In genomic region chr12:65741662-65742480, GRCh38 we compare ENCODE assay signal across 1 cellular context.
TF ChIP-seq lines count a peak whose summit lies in the region.

No MANE protein-coding gene starts in this region.

TF ChIP-seq in HepG2, 621 proteins besides CTCF, POLR2A, EP300 and RAD21 (continued from another document and continues in another):
- TF ChIP-seq, protein P1, sequence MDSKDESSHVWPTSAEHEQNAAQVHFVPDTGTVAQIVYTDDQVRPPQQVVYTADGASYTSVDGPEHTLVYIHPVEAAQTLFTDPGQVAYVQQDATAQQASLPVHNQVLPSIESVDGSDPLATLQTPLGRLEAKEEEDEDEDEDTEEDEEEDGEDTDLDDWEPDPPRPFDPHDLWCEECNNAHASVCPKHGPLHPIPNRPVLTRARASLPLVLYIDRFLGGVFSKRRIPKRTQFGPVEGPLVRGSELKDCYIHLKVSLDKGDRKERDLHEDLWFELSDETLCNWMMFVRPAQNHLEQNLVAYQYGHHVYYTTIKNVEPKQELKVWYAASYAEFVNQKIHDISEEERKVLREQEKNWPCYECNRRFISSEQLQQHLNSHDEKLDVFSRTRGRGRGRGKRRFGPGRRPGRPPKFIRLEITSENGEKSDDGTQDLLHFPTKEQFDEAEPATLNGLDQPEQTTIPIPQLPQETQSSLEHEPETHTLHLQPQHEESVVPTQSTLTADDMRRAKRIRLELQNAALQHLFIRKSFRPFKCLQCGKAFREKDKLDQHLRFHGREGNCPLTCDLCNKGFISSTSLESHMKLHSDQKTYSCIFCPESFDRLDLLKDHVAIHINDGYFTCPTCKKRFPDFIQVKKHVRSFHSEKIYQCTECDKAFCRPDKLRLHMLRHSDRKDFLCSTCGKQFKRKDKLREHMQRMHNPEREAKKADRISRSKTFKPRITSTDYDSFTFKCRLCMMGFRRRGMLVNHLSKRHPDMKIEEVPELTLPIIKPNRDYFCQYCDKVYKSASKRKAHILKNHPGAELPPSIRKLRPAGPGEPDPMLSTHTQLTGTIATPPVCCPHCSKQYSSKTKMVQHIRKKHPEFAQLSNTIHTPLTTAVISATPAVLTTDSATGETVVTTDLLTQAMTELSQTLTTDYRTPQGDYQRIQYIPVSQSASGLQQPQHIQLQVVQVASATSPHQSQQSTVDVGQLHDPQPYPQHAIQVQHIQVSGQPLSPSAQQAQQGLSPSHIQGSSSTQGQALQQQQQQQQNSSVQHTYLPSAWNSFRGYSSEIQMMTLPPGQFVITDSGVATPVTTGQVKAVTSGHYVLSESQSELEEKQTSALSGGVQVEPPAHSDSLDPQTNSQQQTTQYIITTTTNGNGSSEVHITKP (CRISPR knock-in tag; IDR thresholded peaks at IDR 0.05; ENCODE audit: low read depth) = no peak
- TF ChIP-seq TBP (CRISPR knock-in tag; IDR thresholded peaks at IDR 0.05) (no peak), ZNF333 (CRISPR knock-in tag; IDR thresholded peaks at IDR 0.05; ENCODE audit: borderline replicate concordance) (no peak), POGZ (CRISPR knock-in tag; IDR thresholded peaks at IDR 0.05) (no peak), ZNF615 (CRISPR knock-in tag; IDR thresholded peaks at IDR 0.05; ENCODE audit: borderline replicate concordance) (no peak), RFXAP (CRISPR knock-in tag; IDR thresholded peaks at IDR 0.05; ENCODE audit: borderline replicate concordance) (no peak), SNRNP70 (IDR thresholded peaks at IDR 0.05; ENCODE audit: low read depth, low read length) (no peak), ETV6 (CRISPR knock-in tag; conservative IDR thresholded peaks at IDR 0.05) (no peak), BHLHE40 (IDR thresholded peaks at IDR 0.05; ENCODE audit: low read length) (no peak), YY1 (IDR thresholded peaks at IDR 0.05; ENCODE audit: insufficient read depth, insufficient replicate concordance, low read depth, low read length) (no peak), ZNF687 (CRISPR knock-in tag; IDR thresholded peaks at IDR 0.05) (peak; percentile 66), ATM (IDR thresholded peaks at IDR 0.05; ENCODE audit: borderline replicate concordance) (no peak), ELF3 (CRISPR knock-in tag; IDR thresholded peaks at IDR 0.05) (no peak), ZNF343 (CRISPR knock-in tag; IDR thresholded peaks at IDR 0.05) (no peak), CREM (IDR thresholded peaks at IDR 0.05) (no peak), CREM (CRISPR knock-in tag; IDR thresholded peaks at IDR 0.05) (no peak), NFKBIZ (CRISPR knock-in tag; IDR thresholded peaks at IDR 0.05) (no peak), THAP9 (CRISPR knock-in tag; IDR thresholded peaks at IDR 0.05; ENCODE audit: borderline replicate concordance) (no peak), ZNF124 (CRISPR knock-in tag; IDR thresholded peaks at IDR 0.05) (no peak), ZNF670 (CRISPR knock-in tag; IDR thresholded peaks at IDR 0.05; ENCODE audit: borderline replicate concordance) (no peak), NCOA2 (CRISPR knock-in tag; IDR thresholded peaks at IDR 0.05) (no peak), U2AF2 (IDR thresholded peaks at IDR 0.05; ENCODE audit: low read depth, low read length) (no peak), SP1 (IDR thresholded peaks at IDR 0.05) (no peak), SP1 (CRISPR knock-in tag; IDR thresholded peaks at IDR 0.05) (no peak), TP53 (CRISPR knock-in tag; conservative IDR thresholded peaks at IDR 0.05) (no peak), NFE2L1 (CRISPR knock-in tag; IDR thresholded peaks at IDR 0.05; ENCODE audit: borderline replicate concordance) (no peak), ARNT2 (CRISPR knock-in tag; IDR thresholded peaks at IDR 0.05; ENCODE audit: low read depth) (peak; percentile 64; the same call in 1 of the 2 replicates), HCFC1 (IDR thresholded peaks at IDR 0.05; ENCODE audit: low read depth, low read length) (no peak), ZNF878 (CRISPR knock-in tag; IDR thresholded peaks at IDR 0.05) (no peak), KAT2B (IDR thresholded peaks at IDR 0.05; ENCODE audit: borderline replicate concordance, low read depth, low read length) (no peak), ZNF614 (CRISPR knock-in tag; IDR thresholded peaks at IDR 0.05; ENCODE audit: borderline replicate concordance) (no peak), ZNF138 (CRISPR knock-in tag; IDR thresholded peaks at IDR 0.05; ENCODE audit: low read depth) (no peak), NAIF1 (CRISPR knock-in tag; IDR thresholded peaks at IDR 0.05; ENCODE audit: borderline replicate concordance) (peak; percentile 79; the same call in 1 of the 2 replicates), MBD4 (IDR thresholded peaks at IDR 0.05; ENCODE audit: borderline replicate concordance, low read length) (no peak), ZNF768 (CRISPR knock-in tag; IDR thresholded peaks at IDR 0.05) (no peak; the same call in 1 of the 2 replicates), ARNT (IDR thresholded peaks at IDR 0.05) (no peak), ZNF839 (CRISPR knock-in tag; IDR thresholded peaks at IDR 0.05; ENCODE audit: borderline replicate concordance) (0 out of 2 replicates have a peak, but pooled peaks have one; percentile 45), ZFP91 (CRISPR knock-in tag; IDR thresholded peaks at IDR 0.05; ENCODE audit: borderline replicate concordance) (peak; percentile 74), ZNF274 (CRISPR knock-in tag; IDR thresholded peaks at IDR 0.05) (peak; percentile 20; the same call in 1 of the 2 replicates), ZEB1 (IDR thresholded peaks at IDR 0.05; ENCODE audit: insufficient replicate concordance, low read depth) (no peak), RORA (CRISPR knock-in tag; IDR thresholded peaks at IDR 0.05) (no peak), AHR (CRISPR knock-in tag; IDR thresholded peaks at IDR 0.05) (no peak), ZNF20 (CRISPR knock-in tag; IDR thresholded peaks at IDR 0.05) (no peak)
- TF ChIP-seq, protein P2, sequence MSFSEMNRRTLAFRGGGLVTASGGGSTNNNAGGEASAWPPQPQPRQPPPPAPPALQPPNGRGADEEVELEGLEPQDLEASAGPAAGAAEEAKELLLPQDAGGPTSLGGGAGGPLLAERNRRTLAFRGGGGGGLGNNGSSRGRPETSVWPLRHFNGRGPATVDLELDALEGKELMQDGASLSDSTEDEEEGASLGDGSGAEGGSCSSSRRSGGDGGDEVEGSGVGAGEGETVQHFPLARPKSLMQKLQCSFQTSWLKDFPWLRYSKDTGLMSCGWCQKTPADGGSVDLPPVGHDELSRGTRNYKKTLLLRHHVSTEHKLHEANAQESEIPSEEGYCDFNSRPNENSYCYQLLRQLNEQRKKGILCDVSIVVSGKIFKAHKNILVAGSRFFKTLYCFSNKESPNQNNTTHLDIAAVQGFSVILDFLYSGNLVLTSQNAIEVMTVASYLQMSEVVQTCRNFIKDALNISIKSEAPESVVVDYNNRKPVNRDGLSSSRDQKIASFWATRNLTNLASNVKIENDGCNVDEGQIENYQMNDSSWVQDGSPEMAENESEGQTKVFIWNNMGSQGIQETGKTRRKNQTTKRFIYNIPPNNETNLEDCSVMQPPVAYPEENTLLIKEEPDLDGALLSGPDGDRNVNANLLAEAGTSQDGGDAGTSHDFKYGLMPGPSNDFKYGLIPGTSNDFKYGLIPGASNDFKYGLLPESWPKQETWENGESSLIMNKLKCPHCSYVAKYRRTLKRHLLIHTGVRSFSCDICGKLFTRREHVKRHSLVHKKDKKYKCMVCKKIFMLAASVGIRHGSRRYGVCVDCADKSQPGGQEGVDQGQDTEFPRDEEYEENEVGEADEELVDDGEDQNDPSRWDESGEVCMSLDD (CRISPR knock-in tag; IDR thresholded peaks at IDR 0.05; ENCODE audit: borderline replicate concordance) = no peak
- TF ChIP-seq, protein P3, sequence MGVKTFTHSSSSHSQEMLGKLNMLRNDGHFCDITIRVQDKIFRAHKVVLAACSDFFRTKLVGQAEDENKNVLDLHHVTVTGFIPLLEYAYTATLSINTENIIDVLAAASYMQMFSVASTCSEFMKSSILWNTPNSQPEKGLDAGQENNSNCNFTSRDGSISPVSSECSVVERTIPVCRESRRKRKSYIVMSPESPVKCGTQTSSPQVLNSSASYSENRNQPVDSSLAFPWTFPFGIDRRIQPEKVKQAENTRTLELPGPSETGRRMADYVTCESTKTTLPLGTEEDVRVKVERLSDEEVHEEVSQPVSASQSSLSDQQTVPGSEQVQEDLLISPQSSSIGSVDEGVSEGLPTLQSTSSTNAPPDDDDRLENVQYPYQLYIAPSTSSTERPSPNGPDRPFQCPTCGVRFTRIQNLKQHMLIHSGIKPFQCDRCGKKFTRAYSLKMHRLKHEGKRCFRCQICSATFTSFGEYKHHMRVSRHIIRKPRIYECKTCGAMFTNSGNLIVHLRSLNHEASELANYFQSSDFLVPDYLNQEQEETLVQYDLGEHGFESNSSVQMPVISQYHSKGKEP (CRISPR knock-in tag; IDR thresholded peaks at IDR 0.05) = no peak
- TF ChIP-seq, protein P4, sequence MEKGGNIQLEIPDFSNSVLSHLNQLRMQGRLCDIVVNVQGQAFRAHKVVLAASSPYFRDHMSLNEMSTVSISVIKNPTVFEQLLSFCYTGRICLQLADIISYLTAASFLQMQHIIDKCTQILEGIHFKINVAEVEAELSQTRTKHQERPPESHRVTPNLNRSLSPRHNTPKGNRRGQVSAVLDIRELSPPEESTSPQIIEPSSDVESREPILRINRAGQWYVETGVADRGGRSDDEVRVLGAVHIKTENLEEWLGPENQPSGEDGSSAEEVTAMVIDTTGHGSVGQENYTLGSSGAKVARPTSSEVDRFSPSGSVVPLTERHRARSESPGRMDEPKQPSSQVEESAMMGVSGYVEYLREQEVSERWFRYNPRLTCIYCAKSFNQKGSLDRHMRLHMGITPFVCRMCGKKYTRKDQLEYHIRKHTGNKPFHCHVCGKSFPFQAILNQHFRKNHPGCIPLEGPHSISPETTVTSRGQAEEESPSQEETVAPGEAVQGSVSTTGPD (CRISPR knock-in tag; IDR thresholded peaks at IDR 0.05) = no peak
- TF ChIP-seq, protein P5, sequence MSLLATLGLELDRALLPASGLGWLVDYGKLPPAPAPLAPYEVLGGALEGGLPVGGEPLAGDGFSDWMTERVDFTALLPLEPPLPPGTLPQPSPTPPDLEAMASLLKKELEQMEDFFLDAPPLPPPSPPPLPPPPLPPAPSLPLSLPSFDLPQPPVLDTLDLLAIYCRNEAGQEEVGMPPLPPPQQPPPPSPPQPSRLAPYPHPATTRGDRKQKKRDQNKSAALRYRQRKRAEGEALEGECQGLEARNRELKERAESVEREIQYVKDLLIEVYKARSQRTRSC (CRISPR knock-in tag; IDR thresholded peaks at IDR 0.05; ENCODE audit: low read depth) = no peak
- TF ChIP-seq, protein P6, sequence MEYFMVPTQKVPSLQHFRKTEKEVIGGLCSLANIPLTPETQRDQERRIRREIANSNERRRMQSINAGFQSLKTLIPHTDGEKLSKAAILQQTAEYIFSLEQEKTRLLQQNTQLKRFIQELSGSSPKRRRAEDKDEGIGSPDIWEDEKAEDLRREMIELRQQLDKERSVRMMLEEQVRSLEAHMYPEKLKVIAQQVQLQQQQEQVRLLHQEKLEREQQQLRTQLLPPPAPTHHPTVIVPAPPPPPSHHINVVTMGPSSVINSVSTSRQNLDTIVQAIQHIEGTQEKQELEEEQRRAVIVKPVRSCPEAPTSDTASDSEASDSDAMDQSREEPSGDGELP (IDR thresholded peaks at IDR 0.05; ENCODE audit: borderline replicate concordance, low read depth) = no peak
